19 cellular contexts compared by ENCODE assay signal in the genomic region with DNA sequence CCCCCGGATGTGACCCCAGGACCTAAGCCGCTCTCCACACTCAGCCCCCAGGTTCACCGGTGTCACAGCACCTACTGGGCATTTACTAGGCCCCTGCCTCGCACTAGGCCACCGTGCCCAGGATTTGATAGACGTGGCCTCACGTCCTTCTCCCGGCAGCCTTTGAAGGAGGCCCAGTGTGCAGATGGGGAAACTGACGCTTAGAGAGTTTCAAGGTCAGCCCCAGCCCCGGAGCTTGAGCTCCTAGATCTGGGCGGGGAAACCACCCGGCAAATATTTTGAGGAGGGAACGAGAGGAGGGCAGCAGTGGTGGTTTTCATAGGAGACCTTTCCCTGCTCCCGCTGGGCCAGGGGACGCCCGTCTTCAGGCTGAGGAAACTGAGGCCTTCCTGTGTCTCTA.
"Had no signal": no experiment of that assay in that cellular context is flagged by ENCODE, and none has a peak within 500 bp of the region (broad histone marks: within the 10 kb centered on the region; RNA-seq: fewer than 3 reads in every experiment).

No MANE protein-coding gene starts in this region.

- H3K27me3 Mint-ChIP-seq: activated naive CD8-positive, alpha-beta T cell; central memory CD8-positive, alpha-beta T cell had no signal

- H3K9me3 ChIP-seq: left ventricle myocardium inferior, transverse colon had no signal

- H3K27me3 ChIP-seq: hepatocyte, transverse colon had no signal

- ATAC-seq: esophagus mucosa, WTC11 had no signal

- H3K4me3 ChIP-seq: hepatocyte, left ventricle myocardium inferior, transverse colon had no signal

- H3K27ac Mint-ChIP-seq: activated naive CD8-positive, alpha-beta T cell; activated T-helper 2 cell treated with anti-CD3 and anti-CD28 coated beads, Interferon-gamma antibody, Interleukin-2, Interleukin-4, amounts not matched to agents 10 μg/mL and 5 μg/mL and 100 μg/mL, durations not matched to agents 14 hours and 24 hours and 36 hours; T-helper 2 cell treated with Interferon-gamma antibody and Interleukin-4, amounts not matched to agents 5 μg/mL and 100 μg/mL, for 36 hours; WTC11 had no signal

- DNase-seq: activated naive CD4-positive, alpha-beta T cell; activated T-cell treated with anti-CD3 and anti-CD28 coated beads, Interleukin-2, amount 50 U/mL, for 1 hour; effector memory CD4-positive, alpha-beta T cell; foreskin melanocyte; glutamatergic neuron; kidney glomerular epithelial cell; left ventricle myocardium inferior; midbrain; retina; stimulated activated CD4-positive, alpha-beta T cell treated with anti-CD3 and anti-CD28 coated beads, Interleukin-4, amount 100 ng/mL, for 24 hours; transverse colon had no signal

- H3K9me3 Mint-ChIP-seq: activated T-helper 2 cell treated with anti-CD3 and anti-CD28 coated beads, Interferon-gamma antibody, Interleukin-2, Interleukin-4, amounts not matched to agents 10 μg/mL and 5 μg/mL and 100 μg/mL, durations not matched to agents 14 hours and 24 hours and 36 hours; central memory CD8-positive, alpha-beta T cell; neural crest cell; T-helper 2 cell treated with Interferon-gamma antibody and Interleukin-4, amounts not matched to agents 5 μg/mL and 100 μg/mL, for 36 hours; WTC11 had no signal

- H3K36me3 Mint-ChIP-seq: activated naive CD8-positive, alpha-beta T cell; WTC11 had no signal

- H3K27ac ChIP-seq: left ventricle myocardium inferior, transverse colon had no signal

- H3K4me3 Mint-ChIP-seq: activated naive CD8-positive, alpha-beta T cell; central memory CD8-positive, alpha-beta T cell; neural crest cell; T-helper 2 cell treated with Interferon-gamma antibody and Interleukin-4, amounts not matched to agents 5 μg/mL and 100 μg/mL, for 36 hours; WTC11 had no signal

- H3K36me3 ChIP-seq: left ventricle myocardium inferior, transverse colon had no signal
